Comparison of ENCODE assay signal across 8 cellular contexts in the genomic region with DNA sequence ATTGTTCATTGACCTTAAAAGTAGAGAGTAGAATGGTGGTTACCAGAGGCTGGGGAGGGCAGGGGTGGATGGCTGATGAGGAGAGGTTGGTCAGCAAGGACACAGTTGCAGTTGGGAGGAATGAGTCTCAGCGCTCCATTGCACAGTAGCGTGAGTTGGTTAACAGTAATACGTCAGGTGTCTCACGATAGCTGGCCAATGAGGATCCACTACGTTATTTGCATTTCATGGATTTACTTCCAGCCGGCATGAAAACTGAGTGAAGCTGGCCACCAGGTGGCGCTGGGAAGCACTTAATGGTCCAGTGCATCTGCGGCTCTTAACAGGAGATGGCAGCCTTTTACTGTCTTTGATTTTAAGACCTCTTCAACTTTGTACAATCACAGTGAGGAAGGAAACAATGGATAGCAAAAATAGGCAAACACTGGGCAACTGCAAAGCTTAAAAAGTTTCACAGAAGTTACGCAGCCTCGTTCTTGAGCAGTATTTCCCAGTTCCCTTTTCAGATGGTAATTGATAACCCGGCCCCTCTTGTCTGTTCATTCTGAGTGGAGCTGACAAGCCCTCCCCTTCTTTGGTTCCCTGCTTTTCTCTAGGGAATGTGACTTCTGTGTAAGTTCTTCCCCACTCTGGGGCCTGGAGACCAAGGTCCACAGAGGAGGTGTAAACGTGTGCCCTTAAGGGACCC. TPM values are rescaled to one million over a fixed set of nuclear protein-coding genes. Genes with fewer than 3 reads are reported as not detected.
DNase-seq lines count a peak whose midpoint lies in the region; ATAC-seq lines count a peak whose summit lies in the region.

No MANE protein-coding gene starts in this region.

- peak; percentile 9 to 75 (median 60) for DNase-seq in C1 segment of cervical spinal cord (lab: John Stamatoyannopoulos, UW)
- DNase-seq in NCI-H510A (lab: John Stamatoyannopoulos, UW), result peak; percentile 56
- DNase-seq in activated CD4-positive, CD25-positive, alpha-beta regulatory T cell treated with anti-CD3 and anti-CD28 coated beads, Interleukin-2, amount 50 U/mL, for 72 hours, result peak; percentile 89
- DNase-seq in cerebellum (ENCODE audit: low spot score), result peak; percentile 68
- peak; percentile 85 to 93 for DNase-seq in left colon
- peak; percentile 91 for DNase-seq in stimulated activated CD4-positive, alpha-beta T cell treated with anti-CD3 and anti-CD28 coated beads, Interleukin-4, amount 100 ng/mL, for 1 hour

- intact Hi-C loops in left colon (cut with DNase I, micrococcal nuclease), result loop anchor here in 1 of 2 donors (5.0 to 10.0 kb wide), 3 partner anchors 243 to 535 kb away; partner anchors contain the start of gene AKR1C3

- peak; percentile 85 for ATAC-seq in GM19351 (IDR thresholded peaks at IDR 0.05; ENCODE audit: unreplicated experiment)
- peak; percentile 91 for ATAC-seq in HG03442 (IDR thresholded peaks at IDR 0.05; ENCODE audit: unreplicated experiment)
- peak; percentile 96 for ATAC-seq in left colon

RNA-seq across cellular contexts. Expression of gene AKR1E2, which starts 23.7 kb away (rescaled TPM):
- total RNA-seq in cerebellum, result 26.3 TPM
- total RNA-seq in left colon, result 1 to 10 TPM; 4.8 to 5.7 TPM

Comparison
In these comparisons a context has a peak if more than half of its experiments do, and no peak if none do; other contexts are left out.
1. Peak in every context shown above with its lines: DNase-seq and ATAC-seq.